Comparison of ENCODE assay signal across 1 cellular context in the genomic region with DNA sequence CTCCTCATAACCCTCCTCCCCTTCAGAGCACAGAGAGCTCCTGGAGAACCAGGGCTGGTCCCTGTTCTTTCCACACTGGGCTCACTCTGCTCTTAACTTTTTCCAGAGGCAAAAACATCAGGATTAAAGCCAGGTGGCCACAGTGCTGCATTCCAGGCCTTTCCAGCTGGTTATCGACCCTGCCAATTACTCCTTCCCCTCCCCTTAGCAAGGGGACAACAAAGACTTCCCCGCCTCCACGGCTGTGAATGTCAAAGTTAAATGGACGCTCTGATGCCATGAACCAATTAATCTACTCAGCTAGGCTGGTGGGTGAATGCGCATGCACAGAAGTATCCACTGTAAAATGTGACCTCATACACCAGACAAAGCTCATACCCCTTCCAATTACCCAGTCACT.
TF ChIP-seq lines count a peak whose summit lies in the region.

No MANE protein-coding gene starts in this region.

TF ChIP-seq in IMR-90, 13 proteins besides CTCF, POLR2A, EP300 and RAD21:
- TF ChIP-seq, protein P1, sequence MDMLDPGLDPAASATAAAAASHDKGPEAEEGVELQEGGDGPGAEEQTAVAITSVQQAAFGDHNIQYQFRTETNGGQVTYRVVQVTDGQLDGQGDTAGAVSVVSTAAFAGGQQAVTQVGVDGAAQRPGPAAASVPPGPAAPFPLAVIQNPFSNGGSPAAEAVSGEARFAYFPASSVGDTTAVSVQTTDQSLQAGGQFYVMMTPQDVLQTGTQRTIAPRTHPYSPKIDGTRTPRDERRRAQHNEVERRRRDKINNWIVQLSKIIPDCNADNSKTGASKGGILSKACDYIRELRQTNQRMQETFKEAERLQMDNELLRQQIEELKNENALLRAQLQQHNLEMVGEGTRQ (IDR thresholded peaks at IDR 0.05; ENCODE audit: low read depth, low read length), result no peak
- TF ChIP-seq CHD1 (IDR thresholded peaks at IDR 0.05; ENCODE audit: low read depth, low read length) (no peak), NFE2L2 (IDR thresholded peaks at IDR 0.05; ENCODE audit: low read depth, low read length) (no peak), MAFK (IDR thresholded peaks at IDR 0.05; ENCODE audit: low read depth, low read length) (no peak), CEBPB (IDR thresholded peaks at IDR 0.05; ENCODE audit: low read depth, low read length) (no peak), FOS (IDR thresholded peaks at IDR 0.05; ENCODE audit: low read depth, low read length) (no peak), MXI1 (IDR thresholded peaks at IDR 0.05; ENCODE audit: borderline replicate concordance, low read depth, low read length) (no peak), RCOR1 (IDR thresholded peaks at IDR 0.05; ENCODE audit: insufficient replicate concordance, low read length) (no peak), SMC3 (IDR thresholded peaks at IDR 0.05; ENCODE audit: low read depth, low read length) (no peak), MAZ (IDR thresholded peaks at IDR 0.05; ENCODE audit: borderline replicate concordance, low read depth, low read length) (no peak)
- TF ChIP-seq, protein P2, sequence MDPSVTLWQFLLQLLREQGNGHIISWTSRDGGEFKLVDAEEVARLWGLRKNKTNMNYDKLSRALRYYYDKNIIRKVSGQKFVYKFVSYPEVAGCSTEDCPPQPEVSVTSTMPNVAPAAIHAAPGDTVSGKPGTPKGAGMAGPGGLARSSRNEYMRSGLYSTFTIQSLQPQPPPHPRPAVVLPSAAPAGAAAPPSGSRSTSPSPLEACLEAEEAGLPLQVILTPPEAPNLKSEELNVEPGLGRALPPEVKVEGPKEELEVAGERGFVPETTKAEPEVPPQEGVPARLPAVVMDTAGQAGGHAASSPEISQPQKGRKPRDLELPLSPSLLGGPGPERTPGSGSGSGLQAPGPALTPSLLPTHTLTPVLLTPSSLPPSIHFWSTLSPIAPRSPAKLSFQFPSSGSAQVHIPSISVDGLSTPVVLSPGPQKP (IDR thresholded peaks at IDR 0.05; ENCODE audit: borderline replicate concordance, low read depth, low read length), result no peak
TF ChIP-seq in IMR-90: peak in this region for 0.
